Comparison of ENCODE assay signal across 10 cellular contexts in genomic region chr17:38451840-38452529, GRCh38. TPM values are rescaled to one million over a fixed set of nuclear protein-coding genes. Genes with fewer than 3 reads are reported as not detected.
DNase-seq lines count a peak whose midpoint lies in the region; ATAC-seq and TF ChIP-seq lines count a peak whose summit lies in the region.
"Had no signal": no experiment of that assay in that cellular context is flagged by ENCODE, and none has a peak within 500 bp of the region (broad histone marks: within the 10 kb centered on the region; RNA-seq: fewer than 3 reads in every experiment).

No MANE protein-coding gene starts in this region.

- no peaks in the 10 kb centered on the region for H3K27me3 ChIP-seq in DND-41 (ENCODE audit: insufficient read depth, low read length, poor library complexity)
- H3K27me3 ChIP-seq in SJSA1 (replicated peaks) = no peaks in the 10 kb centered on the region
- no peaks in the 10 kb centered on the region for H3K27me3 ChIP-seq in ovary
- peaks cover 50% of the 10 kb centered on the region for H3K27me3 ChIP-seq in HAP-1 (ENCODE audit: low read depth)

- DNase-seq in DND-41 = peak; percentile 19
- peak; percentile 92 to 96 for DNase-seq in SJSA1 (ENCODE audit: low read depth in 1 of 2, low spot score in 2 of 2)
- peak; percentile 96 for DNase-seq in fibroblast of pulmonary artery (ENCODE audit: low read depth)
- peak; percentile 67 to 80 (median 70) for DNase-seq in ovary
- DNase-seq in HAP-1 (ENCODE audit: low spot score in 2 of 2) = no peak
- no peak for DNase-seq in activated gamma-delta T cell (lab: John Stamatoyannopoulos, UW)
- DNase-seq in DMS153 (lab: John Stamatoyannopoulos, UW) = no peak
- DNase-seq: NK-92 treated with Interleukin-12 subunit alpha and Interleukin-12 subunit beta, amount 100 ng/mL, for 24 hours had no signal

- in situ Hi-C loops in HAP-1 (cut with MboI; ENCODE audit: low sequenced_read_pairs) = no loop called here

- intact Hi-C loops in ovary (cut with DNase I) = no loop called here

- no peak for TF ChIP-seq EP300 in ovary (IDR thresholded peaks at IDR 0.05)

- ATAC-seq in DND-41 (ENCODE audit: insufficient read depth, low read depth) (no peak), GM21825 (IDR thresholded peaks at IDR 0.05; ENCODE audit: unreplicated experiment) (no peak)
- ATAC-seq: left colon had no signal

- no peak overlapping the region for H3K4me3 ChIP-seq in DND-41 (ENCODE audit: low read depth in 1 of 2, low read length in 2 of 2)
- H3K4me3 ChIP-seq in SJSA1 = peak overlapping the region; percentile 40
- peak overlapping the region; percentile 56 for H3K4me3 ChIP-seq in fibroblast of pulmonary artery (replicated peaks; ENCODE audit: low read depth, low read length)
- no peak overlapping the region for H3K4me3 ChIP-seq in ovary
- no peak overlapping the region for H3K4me3 ChIP-seq in HAP-1

- peak overlapping the region; percentile 33; the same call in 1 of the 2 replicates for H3K27ac ChIP-seq in DND-41 (ENCODE audit: low read length)
- H3K27ac ChIP-seq in SJSA1 = peak overlapping the region; percentile 95
- no peak overlapping the region for H3K27ac ChIP-seq in ovary

- H3K9ac ChIP-seq in DND-41 (ENCODE audit: low read depth, low read length) = no peak overlapping the region

- H2AFZ ChIP-seq in DND-41 (ENCODE audit: low read depth, low read length) = no peak overlapping the region

- no peak for TF ChIP-seq CTCF in DND-41 (IDR thresholded peaks at IDR 0.05; ENCODE audit: borderline replicate concordance, extremely low read depth, low read length, poor library complexity, severe bottlenecking)
- TF ChIP-seq CTCF in fibroblast of pulmonary artery (IDR thresholded peaks at IDR 0.05; ENCODE audit: low read length, missing control alignments) = no peak
- no peak for TF ChIP-seq CTCF in ovary (IDR thresholded peaks at IDR 0.05)

- TF ChIP-seq POLR2A in ovary (IDR thresholded peaks at IDR 0.05) = no peak

- peaks cover 94% of the 10 kb centered on the region for H3K79me2 ChIP-seq in DND-41 (ENCODE audit: insufficient read depth, low read length)

- H3K36me3 ChIP-seq in DND-41 (ENCODE audit: insufficient read depth, low read length) (peaks cover 5% of the 10 kb centered on the region; the same call in 1 of the 2 replicates), SJSA1 (peaks cover 45% of the 10 kb centered on the region), ovary (no peaks in the 10 kb centered on the region), HAP-1 (replicated peaks) (no peaks in the 10 kb centered on the region)

- peaks cover 82% of the 10 kb centered on the region for H4K20me1 ChIP-seq in DND-41 (ENCODE audit: insufficient read depth, low read length)

- no peaks in the 10 kb centered on the region for H3K9me3 ChIP-seq in DND-41 (ENCODE audit: insufficient read depth, low read length, severe bottlenecking)
- H3K9me3 ChIP-seq in SJSA1 (replicated peaks) = no peaks in the 10 kb centered on the region
- no peaks in the 10 kb centered on the region for H3K9me3 ChIP-seq in ovary
- H3K9me3 ChIP-seq in HAP-1 = no peaks in the 10 kb centered on the region

- H3K4me1 ChIP-seq in DND-41 (ENCODE audit: insufficient read depth, low read length) = peaks cover 60% of the 10 kb centered on the region
- H3K4me1 ChIP-seq in SJSA1 (replicated peaks) = peaks cover 88% of the 10 kb centered on the region
- H3K4me1 ChIP-seq in ovary (ENCODE audit: insufficient read depth) = peaks cover 19% of the 10 kb centered on the region
- no peaks in the 10 kb centered on the region for H3K4me1 ChIP-seq in HAP-1

- no peak overlapping the region for H3K4me2 ChIP-seq in DND-41 (ENCODE audit: insufficient read depth, low read length)

- WGBS in ovary, 3 donors = 20 to 26% (median 20%) methylated on average over 17 to 18 of the region's 18 CpGs

RNA-seq across cellular contexts. Expression of gene ARHGAP23, which starts 23.7 kb away (rescaled TPM):
- 24.9 and 56.4 TPM in 2 replicates for total RNA-seq in SJSA1 (2014; rRNA removed; shearing (Covaris generic))
- 10 to 100 TPM; 13.7 to 76.4 (median 48.9) TPM for total RNA-seq in ovary
- polyA plus RNA-seq in ovary = 10 to 100 TPM; 23.5 to 25.8 TPM

Comparison
In these comparisons a context has a peak if more than half of its experiments do, and no peak if none do; other contexts are left out.
1. DNase-seq: peak in DND-41 (single experiment), SJSA1 (2 of 2), fibroblast of pulmonary artery (single experiment) and ovary (5 of 5); none in HAP-1 (0 of 2), activated gamma-delta T cell (single experiment) and DMS153 (single experiment).
2. H3K27ac ChIP-seq: peak in DND-41 (single experiment) and SJSA1 (single experiment); none in ovary (0 of 2).
3. H3K4me3 ChIP-seq: peak in SJSA1 (single experiment) and fibroblast of pulmonary artery (single experiment); none in DND-41 (0 of 2), ovary (single experiment) and HAP-1 (single experiment).